16 cellular contexts compared by ENCODE assay signal in genomic region chr4:48237996-48238645, GRCh38. TPM values are rescaled to one million over a fixed set of nuclear protein-coding genes. Genes with fewer than 3 reads are reported as not detected.
DNase-seq lines count a peak whose midpoint lies in the region; ATAC-seq, FAIRE-seq and TF ChIP-seq lines count a peak whose summit lies in the region.
"Had no signal": no experiment of that assay in that cellular context is flagged by ENCODE, and none has a peak within 500 bp of the region (broad histone marks: within the 10 kb centered on the region; RNA-seq: fewer than 3 reads in every experiment).

No MANE protein-coding gene starts in this region.

- H3K36me3 ChIP-seq in endocrine pancreas (ENCODE audit: control insufficient read depth, insufficient read depth, low read length): no peaks in the 10 kb centered on the region
- H3K36me3 ChIP-seq in upper lobe of left lung: no peaks in the 10 kb centered on the region
- H3K36me3 ChIP-seq: heart left ventricle had no signal

- intact Hi-C loops in CD4-positive, alpha-beta T cell (cut with DNase I, micrococcal nuclease): no loop called here

- TF ChIP-seq EP300 in upper lobe of left lung (IDR thresholded peaks at IDR 0.05): no peak

- FAIRE-seq in GM18507 (lab: Jason Lieb, UNC): peak; percentile 21

- peaks cover 2% of the 10 kb centered on the region for H3K9me3 Mint-ChIP-seq in memory B cell
- H3K9me3 Mint-ChIP-seq in CD4-positive, alpha-beta T cell: no peaks in the 10 kb centered on the region
- H3K9me3 Mint-ChIP-seq: activated T-cell treated with anti-CD3 and anti-CD28 coated beads, Interleukin-2, amount 50 U/mL, for 24 hours had no signal

- H3K4me3 ChIP-seq in endocrine pancreas (ENCODE audit: control insufficient read depth, insufficient read depth, low read length): peak overlapping the region; percentile 45
- no peak overlapping the region for H3K4me3 ChIP-seq in upper lobe of left lung
- H3K4me3 ChIP-seq: heart left ventricle had no signal

- H3K9me3 ChIP-seq in endocrine pancreas (ENCODE audit: control insufficient read depth, low read length) (no peaks in the 10 kb centered on the region), upper lobe of left lung (no peaks in the 10 kb centered on the region)
- no peaks in the 10 kb centered on the region for H3K9me3 ChIP-seq in CD4-positive, alpha-beta T cell (ENCODE audit: control insufficient read depth, low read length)
- H3K9me3 ChIP-seq: heart left ventricle had no signal

- CTCF ChIA-PET in CD4-positive, alpha-beta T cell (lab: Charles Lee): no interaction called here

- ATAC-seq in memory B cell (ENCODE audit: low read depth) (no peak), upper lobe of left lung (ENCODE audit: low FRiP score in 2 of 2) (no peak)
- ATAC-seq in CD4-positive, alpha-beta T cell (ENCODE audit: poor library complexity): no peak

- no peak overlapping the region for H3K27ac ChIP-seq in CD4-positive, alpha-beta T cell (ENCODE audit: low read depth, low read length)
- no peak overlapping the region for H3K27ac ChIP-seq in upper lobe of left lung
- H3K27ac ChIP-seq: heart left ventricle had no signal

- peaks cover 12% of the 10 kb centered on the region for H3K4me1 ChIP-seq in endocrine pancreas (ENCODE audit: control insufficient read depth, insufficient read depth, low read length)
- peaks cover 0 to 8% (median 5%) of the 10 kb centered on the region in 4 donors for H3K4me1 ChIP-seq in upper lobe of left lung

- POLR2A ChIA-PET in CD4-positive, alpha-beta T cell (lab: Charles Lee): no interaction called here

- no peak for TF ChIP-seq POLR2A in upper lobe of left lung (IDR thresholded peaks at IDR 0.05)

- H3K4me1 Mint-ChIP-seq in memory B cell: peaks cover 26% of the 10 kb centered on the region
- H3K4me1 Mint-ChIP-seq in CD4-positive, alpha-beta T cell (ENCODE audit: low read depth): peaks cover 21% of the 10 kb centered on the region

- no peak for TF ChIP-seq CTCF in CD4-positive, alpha-beta T cell (IDR thresholded peaks at IDR 0.05)
- TF ChIP-seq CTCF in upper lobe of left lung (IDR thresholded peaks at IDR 0.05): no peak

- H3K27ac Mint-ChIP-seq in memory B cell: peak overlapping the region; percentile 50
- H3K27ac Mint-ChIP-seq in CD4-positive, alpha-beta T cell: no peak overlapping the region
- H3K27ac Mint-ChIP-seq: activated T-cell treated with anti-CD3 and anti-CD28 coated beads, Interleukin-2, amount 50 U/mL, for 24 hours had no signal

- DNase-seq in GM18507 (ENCODE audit: extremely low spot score, insufficient read length, low read depth) (no peak), NCI-H2196 treated with DMSO at 0.1 percent for 48 hours (lab: John Stamatoyannopoulos, UW; ENCODE audit: unreplicated experiment) (peak; percentile 31), memory B cell (ENCODE audit: low spot score in 2 of 2) (no peak), medulla oblongata (ENCODE audit: extremely low spot score) (no peak), upper lobe of left lung (no peak), T-helper 1 cell (no peak)
- DNase-seq in CD4-positive, alpha-beta T cell: no peak
- DNase-seq: activated CD4-positive, alpha-beta T cell treated with anti-CD3 and anti-CD28 coated beads for 1 hour; activated T-cell treated with anti-CD3 and anti-CD28 coated beads, Interleukin-2, amount 50 U/mL, for 24 hours; aorta; heart left ventricle; KG1; substantia nigra; SW 1271 had no signal

- H3K27me3 Mint-ChIP-seq in memory B cell: no peaks in the 10 kb centered on the region
- H3K27me3 Mint-ChIP-seq in CD4-positive, alpha-beta T cell: no peaks in the 10 kb centered on the region
- H3K27me3 Mint-ChIP-seq: activated T-cell treated with anti-CD3 and anti-CD28 coated beads, Interleukin-2, amount 50 U/mL, for 24 hours had no signal

- H3K9ac ChIP-seq in endocrine pancreas (ENCODE audit: control insufficient read depth, insufficient read depth, low read length): no peak overlapping the region

- H3K36me3 Mint-ChIP-seq in memory B cell: peaks cover 4% of the 10 kb centered on the region
- no peaks in the 10 kb centered on the region for H3K36me3 Mint-ChIP-seq in CD4-positive, alpha-beta T cell (ENCODE audit: low read depth)

- WGBS in upper lobe of left lung, 2 donors: 20% methylated on average over 4 of the region's 4 CpGs

- H3K4me3 Mint-ChIP-seq in memory B cell: no peak overlapping the region
- H3K4me3 Mint-ChIP-seq in CD4-positive, alpha-beta T cell: no peak overlapping the region
- H3K4me3 Mint-ChIP-seq: activated T-cell treated with anti-CD3 and anti-CD28 coated beads, Interleukin-2, amount 50 U/mL, for 24 hours; CD14-positive monocyte had no signal

- no peaks in the 10 kb centered on the region for H3K27me3 ChIP-seq in endocrine pancreas (ENCODE audit: control insufficient read depth, insufficient read depth, low read length)
- no peaks in the 10 kb centered on the region for H3K27me3 ChIP-seq in CD4-positive, alpha-beta T cell (ENCODE audit: control insufficient read depth, insufficient read depth, low read length)
- no peaks in the 10 kb centered on the region for H3K27me3 ChIP-seq in upper lobe of left lung
- H3K27me3 ChIP-seq: heart left ventricle had no signal

RNA-seq across cellular contexts. Expression of gene TEC, which starts 31.5 kb away (rescaled TPM):
- total RNA-seq in CD4-positive, alpha-beta T cell: 1 to 10 TPM; 2.8 TPM
- 10 to 100 TPM in 3 of 6 donors, 1 to 10 TPM in 3; 5.9 to 26.2 (median 10.1) TPM for total RNA-seq in upper lobe of left lung
